ENCODE assay signal across 1 cellular context in genomic region chr13:97273341-97273831, GRCh38.
TF ChIP-seq lines count a peak whose summit lies in the region.

No MANE protein-coding gene starts in this region.

TF ChIP-seq in A549, 52 proteins besides CTCF, POLR2A, EP300 and RAD21:
- TF ChIP-seq ELK1 (IDR thresholded peaks at IDR 0.05; ENCODE audit: low read depth, low read length) (no peak), KDM1A (IDR thresholded peaks at IDR 0.05; ENCODE audit: low read depth) (no peak), HOXB5 (CRISPR knock-in tag; IDR thresholded peaks at IDR 0.05) (no peak), ZFP36 (IDR thresholded peaks at IDR 0.05; ENCODE audit: borderline replicate concordance, partially characterized antibody) (no peak), HOXB13 (CRISPR knock-in tag; IDR thresholded peaks at IDR 0.05; ENCODE audit: low read depth) (no peak), GATA3 (IDR thresholded peaks at IDR 0.05; ENCODE audit: borderline replicate concordance) (no peak), EHMT2 (IDR thresholded peaks at IDR 0.05; ENCODE audit: low read depth) (no peak), SREBF2 (IDR thresholded peaks at IDR 0.05) (no peak), MAX (IDR thresholded peaks at IDR 0.05) (no peak), NFE2L2 (conservative IDR thresholded peaks at IDR 0.05; ENCODE audit: low read length) (no peak), SMC3 (IDR thresholded peaks at IDR 0.05) (no peak), HEYL (CRISPR knock-in tag; IDR thresholded peaks at IDR 0.05) (no peak), TFCP2L1 (CRISPR knock-in tag; IDR thresholded peaks at IDR 0.05) (no peak), BHLHE40 (IDR thresholded peaks at IDR 0.05; ENCODE audit: low read depth, low read length) (no peak)
